Comparison of ENCODE assay signal across 1 cellular context in genomic region chr9:86796671-86797070, GRCh38.
TF ChIP-seq lines count a peak whose summit lies in the region.

No MANE protein-coding gene starts in this region.

TF ChIP-seq in IMR-90, 13 proteins besides CTCF, POLR2A, EP300 and RAD21 (continued from another document):
- TF ChIP-seq FOS (IDR thresholded peaks at IDR 0.05; ENCODE audit: low read depth, low read length) (no peak), MXI1 (IDR thresholded peaks at IDR 0.05; ENCODE audit: borderline replicate concordance, low read depth, low read length) (no peak), MAFK (IDR thresholded peaks at IDR 0.05; ENCODE audit: low read depth, low read length) (no peak), MAZ (IDR thresholded peaks at IDR 0.05; ENCODE audit: borderline replicate concordance, low read depth, low read length) (no peak), NFE2L2 (IDR thresholded peaks at IDR 0.05; ENCODE audit: low read depth, low read length) (no peak), CEBPB (IDR thresholded peaks at IDR 0.05; ENCODE audit: low read depth, low read length) (no peak)
- TF ChIP-seq, protein P1, sequence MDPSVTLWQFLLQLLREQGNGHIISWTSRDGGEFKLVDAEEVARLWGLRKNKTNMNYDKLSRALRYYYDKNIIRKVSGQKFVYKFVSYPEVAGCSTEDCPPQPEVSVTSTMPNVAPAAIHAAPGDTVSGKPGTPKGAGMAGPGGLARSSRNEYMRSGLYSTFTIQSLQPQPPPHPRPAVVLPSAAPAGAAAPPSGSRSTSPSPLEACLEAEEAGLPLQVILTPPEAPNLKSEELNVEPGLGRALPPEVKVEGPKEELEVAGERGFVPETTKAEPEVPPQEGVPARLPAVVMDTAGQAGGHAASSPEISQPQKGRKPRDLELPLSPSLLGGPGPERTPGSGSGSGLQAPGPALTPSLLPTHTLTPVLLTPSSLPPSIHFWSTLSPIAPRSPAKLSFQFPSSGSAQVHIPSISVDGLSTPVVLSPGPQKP (IDR thresholded peaks at IDR 0.05; ENCODE audit: borderline replicate concordance, low read depth, low read length): no peak
